ENCODE assay signal across 15 cellular contexts in the genomic region with DNA sequence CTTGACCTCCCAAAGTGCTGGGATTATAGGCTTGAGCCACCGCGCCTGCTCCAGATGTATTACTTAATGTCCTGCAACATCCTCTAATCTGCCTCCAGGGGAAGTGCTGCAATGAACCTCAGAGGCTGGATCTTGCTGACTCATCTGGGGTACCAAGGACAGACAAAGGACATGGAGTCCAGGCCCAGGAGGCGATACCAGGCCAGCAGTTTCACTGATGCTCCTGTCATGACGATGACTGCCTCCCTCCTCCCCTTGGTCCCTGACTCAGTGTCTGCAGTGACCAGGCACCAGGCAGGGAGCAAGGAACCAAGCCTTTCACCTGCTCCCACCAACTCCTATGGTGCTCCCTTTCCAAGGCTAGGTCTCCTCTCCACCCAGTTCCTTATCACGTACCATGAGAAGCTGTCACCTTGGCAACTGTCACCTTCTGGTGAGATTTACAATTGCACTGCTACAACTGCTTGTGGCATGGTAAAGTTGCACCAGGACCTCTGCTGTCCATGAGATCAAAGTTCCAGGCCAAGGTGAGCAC. TPM values are rescaled to one million over a fixed set of nuclear protein-coding genes. Genes with fewer than 3 reads are reported as not detected.
DNase-seq lines count a peak whose midpoint lies in the region; ATAC-seq and TF ChIP-seq lines count a peak whose summit lies in the region.
"Had no signal": no experiment of that assay in that cellular context is flagged by ENCODE, and none has a peak within 500 bp of the region (broad histone marks: within the 10 kb centered on the region; RNA-seq: fewer than 3 reads in every experiment).

No MANE protein-coding gene starts in this region.

- peak; percentile 48 for DNase-seq in Right ventricle myocardium superior
- DNase-seq in left ventricle myocardium superior: no peak
- peak; percentile 23 for DNase-seq in SIG-M5 (lab: John Stamatoyannopoulos, UW)
- DNase-seq in fibroblast of pulmonary artery (ENCODE audit: low read depth): peak; percentile 58
- peak; percentile 67 for DNase-seq in upper lobe of right lung
- DNase-seq in activated T-cell treated with anti-CD3 and anti-CD28 coated beads, Interleukin-2, amount 50 U/mL, for 1 hour: no peak
- DNase-seq in T-helper 2 cell: no peak
- DNase-seq in stimulated activated CD4-positive, alpha-beta T cell treated with anti-CD3 and anti-CD28 coated beads, Interleukin-4, amount 100 ng/mL, for 4 hours: no peak
- DNase-seq: activated CD8-positive, alpha-beta T cell treated with anti-CD3 and anti-CD28 coated beads, Interleukin-2, amount 10 ng/mL, durations not matched to agents 7 days and 5 days; dorsolateral prefrontal cortex; heart right ventricle; NCI-H1417; substantia nigra had no signal

- no peak for TF ChIP-seq CTCF in fibroblast of pulmonary artery (IDR thresholded peaks at IDR 0.05; ENCODE audit: low read length, missing control alignments)
- TF ChIP-seq CTCF in upper lobe of right lung (IDR thresholded peaks at IDR 0.05): no peak

- no peaks in the 10 kb centered on the region for H3K4me1 ChIP-seq in upper lobe of right lung

- H3K27me3 ChIP-seq in upper lobe of right lung: peaks cover 4% of the 10 kb centered on the region
- H3K27me3 ChIP-seq: heart right ventricle had no signal

- H3K4me3 ChIP-seq in fibroblast of pulmonary artery (replicated peaks; ENCODE audit: low read depth, low read length) (no peak overlapping the region), upper lobe of right lung (no peak overlapping the region)
- H3K4me3 ChIP-seq: dorsolateral prefrontal cortex, heart right ventricle had no signal

- H3K9me3 ChIP-seq in upper lobe of right lung: no peaks in the 10 kb centered on the region
- H3K9me3 ChIP-seq: heart right ventricle had no signal

- peak; percentile 47 for ATAC-seq in Right ventricle myocardium superior (ENCODE audit: poor library complexity)
- ATAC-seq in left ventricle myocardium superior: no peak
- peak; percentile 86 for ATAC-seq in upper lobe of right lung
- ATAC-seq: activated CD8-positive, alpha-beta T cell treated with anti-CD3 and anti-CD28 coated beads, Interleukin-2, amount 10 ng/mL, durations not matched to agents 7 days and 5 days; activated naive CD4-positive, alpha-beta T cell treated with anti-CD3 and anti-CD28 coated beads, Interleukin-2, amount 50 U/mL, for 72 hours; T-cell had no signal

- no peak overlapping the region for H3K27ac ChIP-seq in upper lobe of right lung
- H3K27ac ChIP-seq: dorsolateral prefrontal cortex had no signal

- intact Hi-C loops in Right ventricle myocardium superior (cut with DNase I) (no loop called here), left ventricle myocardium superior (cut with micrococcal nuclease) (no loop called here), upper lobe of right lung (cut with DNase I) (no loop called here)

- no peaks in the 10 kb centered on the region for H3K36me3 ChIP-seq in upper lobe of right lung
- H3K36me3 ChIP-seq: heart right ventricle had no signal

RNA-seq across cellular contexts. Expression of a gene that starts 21.6 kb away (rescaled TPM):
- total RNA-seq in Right ventricle myocardium superior (0.22 TPM), left ventricle myocardium superior (0.64 TPM), upper lobe of right lung (1.7 TPM)
- total RNA-seq: activated CD8-positive, alpha-beta T cell treated with anti-CD3 and anti-CD28 coated beads, Interleukin-2, amount 10 ng/mL, durations not matched to agents 7 days and 5 days; activated naive CD4-positive, alpha-beta T cell treated with anti-CD3 and anti-CD28 coated beads, Interleukin-2, amount 50 U/mL, for 72 hours had no signal

RNA-seq across cellular contexts. Expression of a gene that starts 41.7 kb away (rescaled TPM):
- total RNA-seq in Right ventricle myocardium superior: 5.5 TPM
- total RNA-seq in left ventricle myocardium superior: 5.6 TPM
- total RNA-seq in upper lobe of right lung: 31.5 TPM

RNA-seq across cellular contexts. Expression of a gene that starts 41.8 kb away (rescaled TPM):
- total RNA-seq in Right ventricle myocardium superior: 2.1 TPM
- 1.2 TPM for total RNA-seq in left ventricle myocardium superior
- total RNA-seq in upper lobe of right lung: 8.5 TPM

Comparison
In these comparisons a context has a peak if more than half of its experiments do, and no peak if none do; other contexts are left out.
1. DNase-seq: peak in Right ventricle myocardium superior (single experiment), SIG-M5 (single experiment), fibroblast of pulmonary artery (single experiment) and upper lobe of right lung (single experiment); none in left ventricle myocardium superior (single experiment), activated T-cell treated with anti-CD3 and anti-CD28 coated beads, Interleukin-2, amount 50 U/mL, for 1 hour (single experiment), T-helper 2 cell (0 of 5) and stimulated activated CD4-positive, alpha-beta T cell treated with anti-CD3 and anti-CD28 coated beads, Interleukin-4, amount 100 ng/mL, for 4 hours (0 of 2).